In the genomic region with DNA sequence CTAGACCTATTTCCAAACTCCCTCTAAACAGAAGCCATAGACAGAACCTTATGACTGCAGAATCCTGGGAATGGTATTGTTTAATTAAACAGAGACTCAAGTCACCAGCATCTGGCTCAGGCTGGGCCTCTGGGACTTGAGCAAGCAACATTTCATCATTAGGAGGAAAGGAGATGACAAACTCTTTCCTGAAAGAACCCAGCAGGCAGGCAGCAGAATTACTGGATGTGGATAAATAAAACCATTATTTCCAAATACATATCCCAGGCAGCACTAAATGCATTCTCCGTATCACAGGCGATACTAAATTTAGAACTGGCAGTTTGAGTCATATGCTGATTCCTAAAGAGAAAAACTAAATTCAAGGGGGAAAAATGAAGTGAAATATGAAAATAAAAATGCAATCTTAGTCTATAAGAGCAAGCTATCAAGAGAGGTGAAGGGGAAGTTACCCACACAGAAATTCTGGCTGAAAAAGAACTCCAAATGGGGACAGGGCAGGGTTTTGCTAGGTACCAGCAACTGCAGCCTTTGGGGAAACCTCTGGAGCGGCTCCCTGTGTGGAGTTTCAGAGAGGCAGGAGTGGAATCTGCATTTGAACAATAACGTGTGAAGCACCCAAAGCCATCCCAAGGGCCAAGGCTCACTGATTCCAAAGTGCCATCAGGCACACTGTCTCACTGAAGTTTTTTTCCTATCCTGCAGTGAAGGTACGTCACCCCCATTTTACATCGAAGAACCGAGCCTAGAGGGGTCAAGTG, we compare ENCODE assay signal across 14 cellular contexts.
A peak's percentile ranks its signal among the peaks of the same experiment; 100 is the strongest.
DNase-seq lines count a peak whose midpoint lies in the region; ATAC-seq and TF ChIP-seq lines count a peak whose summit lies in the region.
"Had no signal": no experiment of that assay in that cellular context is flagged by ENCODE, and none has a peak within 500 bp of the region (broad histone marks: within the 10 kb centered on the region; RNA-seq: fewer than 3 reads in every experiment).

No MANE protein-coding gene starts in this region.

- ATAC-seq in psoas muscle (peak; percentile 78 to 95 (median 92)), GM19023 (IDR thresholded peaks at IDR 0.05; ENCODE audit: unreplicated experiment) (no peak)

- WGBS in adrenal gland, 4 donors = 63 to 76% (median 71%) methylated on average over 7 of the region's 7 CpGs
- WGBS in psoas muscle, 3 donors = 47 to 54% (median 53%) methylated on average over 7 of the region's 7 CpGs

- H3K36me3 ChIP-seq in adrenal gland (replicated peaks in 1 of 2) (no peaks in the 10 kb centered on the region), psoas muscle (ENCODE audit: insufficient read depth in 1 of 2, low read depth in 1 of 2) (no peaks in the 10 kb centered on the region)

- DNase-seq in COLO829 (ENCODE audit: low spot score) = peak; percentile 56
- DNase-seq in adrenal gland = peak in 6 of 7 donors; percentile 31 to 67 (median 38)
- DNase-seq in fibroblast of pulmonary artery (ENCODE audit: low read depth) = peak; percentile 90
- peak in 1 of 2 donors; percentile 24 for DNase-seq in psoas muscle
- no peak for DNase-seq in SHP77 treated with DMSO at 0.1 percent for 48 hours (lab: John Stamatoyannopoulos, UW)
- no peak for DNase-seq in SW480 (ENCODE audit: low spot score)
- DNase-seq in NCI-H748 (lab: John Stamatoyannopoulos, UW; ENCODE audit: unreplicated experiment) = no peak
- DNase-seq: NCI-H146; NCI-H82; posterior cingulate gyrus; stimulated activated CD4-positive, alpha-beta T cell treated with anti-CD3 and anti-CD28 coated beads, Interleukin-4, amount 100 ng/mL, for 1 hour; stimulated activated naive CD4-positive, alpha-beta T cell had no signal

- H3K4me1 ChIP-seq in adrenal gland (replicated peaks in 1 of 2) (peaks cover 0 to 12% of the 10 kb centered on the region in 2 donors), psoas muscle (peaks cover 20% of the 10 kb centered on the region)

- peak in 1 of 6 experiments; percentile 20 for TF ChIP-seq CTCF in adrenal gland (IDR thresholded peaks at IDR 0.05)
- no peak for TF ChIP-seq CTCF in fibroblast of pulmonary artery (IDR thresholded peaks at IDR 0.05; ENCODE audit: low read length, missing control alignments)
- no peak for TF ChIP-seq CTCF in psoas muscle (IDR thresholded peaks at IDR 0.05)

- no peak overlapping the region for H3K4me3 ChIP-seq in adrenal gland
- no peak overlapping the region for H3K4me3 ChIP-seq in fibroblast of pulmonary artery (replicated peaks; ENCODE audit: low read depth, low read length)
- no peak overlapping the region for H3K4me3 ChIP-seq in psoas muscle

- H3K27ac ChIP-seq in adrenal gland = peak overlapping the region in 1 of 5 donors; percentile 10
- peak overlapping the region; percentile 50 for H3K27ac ChIP-seq in psoas muscle
- H3K27ac ChIP-seq: C4-2B had no signal

- TF ChIP-seq POLR2A in adrenal gland (IDR thresholded peaks at IDR 0.05) = no peak

- intact Hi-C loops in adrenal gland (cut with DNase I) = no loop called here
- intact Hi-C loops in psoas muscle (cut with DNase I) = no loop called here

- no peaks in the 10 kb centered on the region for H3K27me3 ChIP-seq in adrenal gland
- H3K27me3 ChIP-seq in psoas muscle (ENCODE audit: insufficient read depth in 3 of 3, low read length in 2 of 3) = no peaks in the 10 kb centered on the region

- no peaks in the 10 kb centered on the region for H3K9me3 ChIP-seq in adrenal gland (replicated peaks in 1 of 3)
- H3K9me3 ChIP-seq in psoas muscle = no peaks in the 10 kb centered on the region

Comparison
In these comparisons a context has a peak if more than half of its experiments do, and no peak if none do; other contexts are left out.
1. DNase-seq: peak in COLO829 (single experiment), adrenal gland (6 of 7) and fibroblast of pulmonary artery (single experiment); none in SHP77 treated with DMSO at 0.1 percent for 48 hours (single experiment), SW480 (single experiment) and NCI-H748 (single experiment).